Comparison of ENCODE assay signal across 8 cellular contexts in the genomic region with DNA sequence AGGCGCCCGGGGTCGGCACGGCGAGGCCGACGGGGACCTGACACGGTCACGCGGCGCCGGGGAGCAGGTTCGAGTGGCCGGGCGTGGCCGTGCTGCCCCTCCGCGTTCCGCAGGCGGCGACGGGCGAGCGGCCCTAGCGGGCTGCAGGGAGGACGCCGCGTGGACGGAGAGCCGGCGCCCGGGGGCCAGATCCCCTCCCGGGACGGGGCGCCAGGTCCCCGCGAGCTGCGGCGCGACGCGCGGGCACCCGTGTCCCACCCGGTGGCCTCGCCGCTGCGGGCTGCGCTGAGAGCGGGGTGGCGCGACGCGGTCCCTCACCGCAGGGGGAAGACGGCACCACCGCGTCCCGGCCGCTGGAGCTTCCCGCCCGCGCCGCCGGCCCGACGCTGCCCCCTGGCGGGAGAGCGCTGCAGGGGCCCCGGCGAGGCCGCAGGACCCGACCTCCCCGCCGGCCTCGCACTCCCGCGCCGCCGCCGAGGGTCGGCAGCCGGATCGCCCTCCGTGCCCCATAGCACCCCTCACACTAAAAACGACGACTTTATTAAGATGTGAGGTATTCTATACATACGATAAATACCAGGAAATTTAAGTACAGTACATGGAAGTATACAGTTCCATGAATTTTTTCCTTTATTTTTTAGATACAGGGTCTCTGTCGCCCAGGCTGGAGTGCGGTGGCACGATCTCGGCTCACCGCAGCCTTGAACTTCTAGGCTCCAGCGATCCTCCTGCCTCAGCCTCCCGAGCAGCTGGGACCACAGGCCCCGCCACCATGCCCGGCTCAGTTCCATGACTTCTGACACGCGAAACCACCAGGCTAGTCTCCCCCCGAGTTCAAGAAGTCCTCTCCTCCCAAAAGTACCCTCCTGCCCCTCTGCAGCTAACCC. TPM values are rescaled to one million over a fixed set of nuclear protein-coding genes. Genes with fewer than 3 reads are reported as not detected.
A peak's percentile ranks its signal among the peaks of the same experiment; 100 is the strongest.
DNase-seq lines count a peak whose midpoint lies in the region; ATAC-seq, FAIRE-seq and TF ChIP-seq lines count a peak whose summit lies in the region.

No MANE protein-coding gene starts in this region.

- H3K9ac ChIP-seq in GM12878 (ENCODE audit: control insufficient read depth, insufficient read depth, low read length) (peak overlapping the region; percentile 69), smooth muscle cell (ENCODE audit: low read depth) (no peak overlapping the region)

- H3K27ac Mint-ChIP-seq in T-helper 2 cell treated with Interferon-gamma antibody and Interleukin-4, amounts not matched to agents 5 μg/mL and 100 μg/mL, for 36 hours = peak overlapping the region; percentile 85

- H4K20me1 ChIP-seq in GM12878 (ENCODE audit: control insufficient read depth, insufficient read depth) (no peaks in the 10 kb centered on the region), smooth muscle cell (ENCODE audit: low read depth) (no peaks in the 10 kb centered on the region)

- no peaks in the 10 kb centered on the region for H3K9me3 Mint-ChIP-seq in T-helper 2 cell treated with Interferon-gamma antibody and Interleukin-4, amounts not matched to agents 5 μg/mL and 100 μg/mL, for 36 hours

- intact Hi-C loops in GM12878 (cut with micrococcal nuclease; ENCODE audit: unreplicated experiment) = loop anchor here (1.0 to 2.0 kb wide), 3 partner anchors 27 to 361 kb away; partner anchors contain the start of gene NCBP2

- TF ChIP-seq CTCF in GM12878 (IDR thresholded peaks at IDR 0.05 in 2 of 3, conservative IDR thresholded peaks at IDR 0.05 in 1 of 3; ENCODE audit: control insufficient read depth in 2 of 3, extremely low read depth in 1 of 3, insufficient read depth in 1 of 3, low read depth in 3 of 3, low read length in 3 of 3) (peak; percentile 61 to 82 (median 69); a peak in 5 of 6 replicates), smooth muscle cell (IDR thresholded peaks at IDR 0.05; ENCODE audit: borderline replicate concordance, insufficient read depth, poor library complexity, severe bottlenecking) (peak; percentile 72)

- no peak for TF ChIP-seq EP300 in GM12878 (IDR thresholded peaks at IDR 0.05; ENCODE audit: borderline replicate concordance in 1 of 2, control insufficient read depth in 1 of 2, low read depth in 2 of 2, low read length in 2 of 2)

- no peaks in the 10 kb centered on the region for H3K27me3 ChIP-seq in MG63
- H3K27me3 ChIP-seq in GM12878 (replicated peaks in 1 of 2; ENCODE audit: control insufficient read depth in 2 of 2, insufficient read depth in 2 of 2, low read length in 1 of 2) = no peaks in the 10 kb centered on the region; a peak in 1 of 4 replicates
- peaks cover 41% of the 10 kb centered on the region for H3K27me3 ChIP-seq in smooth muscle cell (ENCODE audit: low read depth)

- FAIRE-seq in H54 (lab: Jason Lieb, UNC) (no peak), GM12878 (lab: Jason Lieb, UNC) (no peak)

- CTCF ChIA-PET in GM12878 (lab: Yijun Ruan, JAX) = interaction anchor here (0.6 to 4.7 kb wide), 15 partner anchors 11 to 447 kb away, joined by 3 to 68 read pairs (median 3); partner anchors contain the start of gene NCBP2

- H3K36me3 Mint-ChIP-seq in T-helper 2 cell treated with Interferon-gamma antibody and Interleukin-4, amounts not matched to agents 5 μg/mL and 100 μg/mL, for 36 hours (ENCODE audit: low read depth) = peaks cover 16% of the 10 kb centered on the region

- peak overlapping the region; percentile 79 for H3K4me3 Mint-ChIP-seq in T-helper 2 cell treated with Interferon-gamma antibody and Interleukin-4, amounts not matched to agents 5 μg/mL and 100 μg/mL, for 36 hours

- H3F3A ChIP-seq in smooth muscle cell (ENCODE audit: low read depth) = no peaks in the 10 kb centered on the region

- SMC1A ChIA-PET in GM12878 (lab: Charles Lee; ENCODE audit: uncharacterized antibody, unreplicated experiment) = interaction anchor here (0.6 to 2.1 kb wide), 7 partner anchors 16 to 217 kb away, joined by 3 to 8 read pairs (median 3); no protein-coding TSS in a partner anchor

- in situ Hi-C loops in GM12878 (cut with MboI) = no loop called here

- H3K27ac ChIP-seq in GM12878 (ENCODE audit: control insufficient read depth, insufficient read depth) = peak overlapping the region; percentile 18; the same call in 1 of the 2 replicates
- no peak overlapping the region for H3K27ac ChIP-seq in smooth muscle cell (ENCODE audit: low read depth)

- H3K36me3 ChIP-seq in MG63 (peaks cover 5% of the 10 kb centered on the region), GM12878 (ENCODE audit: control insufficient read depth in 2 of 2, insufficient read depth in 2 of 2, low read length in 1 of 2) (no peaks in the 10 kb centered on the region), smooth muscle cell (ENCODE audit: low read depth) (no peaks in the 10 kb centered on the region)

- H3K79me2 ChIP-seq in GM12878 (ENCODE audit: control insufficient read depth, insufficient read depth, low read length) = no peaks in the 10 kb centered on the region
- no peaks in the 10 kb centered on the region for H3K79me2 ChIP-seq in smooth muscle cell (ENCODE audit: low read depth)

- WGBS in GM12878 (ENCODE audit: insufficient coverage, insufficient replicate concordance, low lambda C conversion rate, missing lambda C conversion rate) = 7% methylated on average over 82 of the region's 100 CpGs
- WGBS in smooth muscle cell (ENCODE audit: low lambda C conversion rate) = 14% methylated on average over 61 of the region's 100 CpGs

- ATAC-seq in GM12878 (peak; percentile 85), GM18858 (IDR thresholded peaks at IDR 0.05; ENCODE audit: unreplicated experiment) (no peak)

- no peaks in the 10 kb centered on the region for H3K9me3 ChIP-seq in MG63
- H3K9me3 ChIP-seq in GM12878 (replicated peaks; ENCODE audit: control insufficient read depth, insufficient read depth, low read length) = peaks cover 14% of the 10 kb centered on the region; the same call in 1 of the 3 replicates
- H3K9me3 ChIP-seq in iPS-18c (ENCODE audit: control insufficient read depth, insufficient read depth, low read length) = peaks cover 2% of the 10 kb centered on the region
- H3K9me3 ChIP-seq in smooth muscle cell (replicated peaks; ENCODE audit: low read depth) = no peaks in the 10 kb centered on the region

- H3K4me2 ChIP-seq in GM12878 (ENCODE audit: control insufficient read depth, insufficient read depth) (peak overlapping the region; percentile 96), smooth muscle cell (peak overlapping the region; percentile 96)

- no TSS peak for BruUV-seq in GM12878 (replicated peaks; lab: Mats Ljungman, UMichigan)

- H3K27me3 Mint-ChIP-seq in T-helper 2 cell treated with Interferon-gamma antibody and Interleukin-4, amounts not matched to agents 5 μg/mL and 100 μg/mL, for 36 hours (ENCODE audit: low read depth) = peaks cover 11% of the 10 kb centered on the region

- H3K4me1 ChIP-seq in GM12878 (ENCODE audit: control insufficient read depth, insufficient read depth, low read length) (peaks cover 3% of the 10 kb centered on the region), smooth muscle cell (ENCODE audit: low read depth) (no peaks in the 10 kb centered on the region)

- peaks cover 11% of the 10 kb centered on the region for H3K4me1 Mint-ChIP-seq in T-helper 2 cell treated with Interferon-gamma antibody and Interleukin-4, amounts not matched to agents 5 μg/mL and 100 μg/mL, for 36 hours (ENCODE audit: low read depth)

- TF ChIP-seq RAD21 in GM12878 (IDR thresholded peaks at IDR 0.05; ENCODE audit: insufficient read depth, low read depth, low read length) = peak; percentile 70

- TF ChIP-seq POLR2A in H54 (IDR thresholded peaks at IDR 0.05; ENCODE audit: low read depth, low read length) (peak; percentile 53), GM12878 (IDR thresholded peaks at IDR 0.05; ENCODE audit: low read depth, low read length) (peak; percentile 45; the same call in 1 of the 2 replicates)

- RAD21 ChIA-PET in GM12878 (lab: Charles Lee; ENCODE audit: unreplicated experiment) = interaction anchor here (1.0 to 3.9 kb wide), 6 partner anchors 27 to 361 kb away, joined by 3 to 30 read pairs (median 5); partner anchors contain the start of genes NCBP2 and SENP5

- H3K4me3 ChIP-seq in MG63 (peak overlapping the region; percentile 77), GM12878 (peak overlapping the region; percentile 90), iPS-18c (ENCODE audit: insufficient read depth, low read depth, low read length) (peak overlapping the region; percentile 59; the same call in 1 of the 2 replicates), smooth muscle cell (peak overlapping the region; percentile 72)

- POLR2A ChIA-PET in GM12878 (lab: Charles Lee) = no interaction called here

- DNase-seq in GM03348 (ENCODE audit: low spot score) (peak; percentile 94), H54 (ENCODE audit: insufficient read length, low spot score) (peak; percentile 93), MG63 (peak; percentile 68), GM12878 (ENCODE audit: low read depth, low spot score) (no peak), smooth muscle cell (lab: John Stamatoyannopoulos, UW; ENCODE audit: unreplicated experiment) (peak; percentile 35)
- DNase-seq in T-helper 2 cell treated with Interferon-gamma antibody and Interleukin-4, amounts not matched to agents 5 μg/mL and 100 μg/mL, for 36 hours (ENCODE audit: low spot score) = peak; percentile 76

- H2AFZ ChIP-seq in GM12878 (ENCODE audit: control insufficient read depth, low read depth, low read length) (peak overlapping the region; percentile 81), smooth muscle cell (ENCODE audit: low read depth) (peak overlapping the region; percentile 99)

RNA-seq across cellular contexts. Expression of gene PIGZ, which starts 1.3 kb away (rescaled TPM):
- total RNA-seq in MG63 (2014; rRNA removed; shearing (Covaris generic); ENCODE audit: low replicate concordance) = 3.0 TPM in 1 of 2 replicates, not detected in the other
- total RNA-seq in GM12878 (2013; cell fraction: nucleolus; rRNA removed) = 5.9 and 7.0 TPM in 2 replicates
- 0.54 and 0.85 TPM in 2 replicates for total RNA-seq in GM12878 (2014; rRNA removed)
- 0.31 and 0.69 TPM in 2 replicates for total RNA-seq in GM12878 (2014; rRNA removed; fragmentation: Illumina TruSeq; extraction: Trizol)
- total RNA-seq in GM12878 (2021) = 0.90 and 1.2 TPM in 2 replicates
- polyA plus RNA-seq in GM12878 (2011; ENCODE audit: low read depth) = 1.5 TPM
- 0.29 and 0.42 TPM in 2 replicates for polyA plus RNA-seq in GM12878 (2011; rRNA removed)
- polyA plus RNA-seq in GM12878 (2011; cell fraction: cytosol; rRNA removed) = 0.32 and 0.45 TPM in 2 replicates
- polyA plus RNA-seq in GM12878 (2011; cell fraction: nucleus; rRNA removed) = 0.69 and 1.4 TPM in 2 replicates
- polyA plus RNA-seq in GM12878 (2012) = 2.7 and 3.0 TPM in 2 replicates
- polyA plus RNA-seq in GM12878 (2014; fragmentation: Illumina TruSeq; extraction: Trizol) = 0.44 and 0.88 TPM in 2 replicates
- polyA plus RNA-seq in GM12878 (2014; fragmentation: Nextera tagmentation; extraction: Ambion mirVana) = under 1 TPM; 0.06 to 0.42 TPM
- polyA plus RNA-seq in GM12878 (2014; rRNA removed) = 1.1 TPM in 2 replicates
- under 1 TPM; 0.44 to 1.00 TPM for polyA plus RNA-seq in GM12878 (2016; fragmentation: Nextera tagmentation; extraction: Ambion mirVana)
- 0.10 and 0.29 TPM in 2 replicates for polyA minus RNA-seq in GM12878 (2011; rRNA and poly(A)+ RNA removed)
- 0.42 TPM in 1 of 2 replicates, not detected in the other for polyA minus RNA-seq in GM12878 (2011; cell fraction: cytosol; rRNA and poly(A)+ RNA removed)
- 0.12 and 0.19 TPM in 2 replicates for polyA minus RNA-seq in GM12878 (2011; cell fraction: nucleus; rRNA and poly(A)+ RNA removed)
- total RNA-seq in smooth muscle cell = 3.0 and 3.2 TPM in 2 replicates
- 1.8 and 2.6 TPM in 2 replicates for polyA plus RNA-seq in smooth muscle cell

RNA-seq across cellular contexts. Expression of gene NCBP2, which starts 27.6 kb away (rescaled TPM):
- total RNA-seq in MG63 (2014; rRNA removed; shearing (Covaris generic); ENCODE audit: low replicate concordance) = 48.1 and 66.4 TPM in 2 replicates
- total RNA-seq in GM12878 (2013; cell fraction: nucleolus; rRNA removed) = 85.5 and 95.3 TPM in 2 replicates
- total RNA-seq in GM12878 (2014; rRNA removed) (59.6 and 66.0 TPM in 2 replicates), GM12878 (2014; rRNA removed; fragmentation: Illumina TruSeq; extraction: Trizol) (80.1 and 81.4 TPM in 2 replicates), GM12878 (2021) (70.5 and 75.8 TPM in 2 replicates), smooth muscle cell (47.0 and 55.0 TPM in 2 replicates)
- 75.2 TPM for polyA plus RNA-seq in GM12878 (2011; ENCODE audit: low read depth)
- polyA plus RNA-seq in GM12878 (2011; rRNA removed) (111 and 136 TPM in 2 replicates), GM12878 (2014; fragmentation: Illumina TruSeq; extraction: Trizol) (108 and 117 TPM in 2 replicates), GM12878 (2014; fragmentation: Nextera tagmentation; extraction: Ambion mirVana) (10 to 100 TPM; 66.6 to 94.1 TPM), GM12878 (2014; rRNA removed) (92.0 and 98.7 TPM in 2 replicates), GM12878 (2016; fragmentation: Nextera tagmentation; extraction: Ambion mirVana) (100 to 1,000 TPM; 128 to 136 TPM), smooth muscle cell (69.3 and 78.6 TPM in 2 replicates)
- 59.4 and 61.2 TPM in 2 replicates for polyA plus RNA-seq in GM12878 (2011; cell fraction: cytosol; rRNA removed)
- polyA plus RNA-seq in GM12878 (2011; cell fraction: nucleus; rRNA removed) = 56.3 and 67.5 TPM in 2 replicates
- 87.9 and 97.2 TPM in 2 replicates for polyA plus RNA-seq in GM12878 (2012)
- 36.1 and 58.9 TPM in 2 replicates for polyA minus RNA-seq in GM12878 (2011; rRNA and poly(A)+ RNA removed)
- polyA minus RNA-seq in GM12878 (2011; cell fraction: cytosol; rRNA and poly(A)+ RNA removed) = 19.6 and 20.0 TPM in 2 replicates
- 25.4 and 29.8 TPM in 2 replicates for polyA minus RNA-seq in GM12878 (2011; cell fraction: nucleus; rRNA and poly(A)+ RNA removed)

RNA-seq across cellular contexts. Expression of gene MELTF, which starts 59.7 kb away (rescaled TPM):
- total RNA-seq in MG63 (2014; rRNA removed; shearing (Covaris generic); ENCODE audit: low replicate concordance) = 8.3 and 12.9 TPM in 2 replicates
- total RNA-seq in GM12878 (2013; cell fraction: nucleolus; rRNA removed) = 140 and 164 TPM in 2 replicates
- total RNA-seq in GM12878 (2014; rRNA removed) (23.8 and 26.9 TPM in 2 replicates), GM12878 (2014; rRNA removed; fragmentation: Illumina TruSeq; extraction: Trizol) (13.9 and 14.1 TPM in 2 replicates), GM12878 (2021) (44.3 and 49.1 TPM in 2 replicates), smooth muscle cell (3.3 and 3.7 TPM in 2 replicates)
- 23.1 TPM for polyA plus RNA-seq in GM12878 (2011; ENCODE audit: low read depth)
- polyA plus RNA-seq in GM12878 (2011; rRNA removed) (4.0 and 6.7 TPM in 2 replicates), GM12878 (2014; fragmentation: Illumina TruSeq; extraction: Trizol) (5.0 and 10.4 TPM in 2 replicates), GM12878 (2014; fragmentation: Nextera tagmentation; extraction: Ambion mirVana) (1 to 10 TPM in 1 of 2 experiments, under 1 TPM in 1; 0.55 to 1.3 TPM), GM12878 (2014; rRNA removed) (31.8 and 40.1 TPM in 2 replicates), GM12878 (2016; fragmentation: Nextera tagmentation; extraction: Ambion mirVana) (10 to 100 TPM in 1 of 2 experiments, 1 to 10 TPM in 1; 9.4 to 11.8 TPM), smooth muscle cell (8.6 and 10.8 TPM in 2 replicates)
- 6.0 and 9.0 TPM in 2 replicates for polyA plus RNA-seq in GM12878 (2011; cell fraction: cytosol; rRNA removed)
- polyA plus RNA-seq in GM12878 (2011; cell fraction: nucleus; rRNA removed) = 47.3 and 52.4 TPM in 2 replicates
- polyA plus RNA-seq in GM12878 (2012) = 17.8 and 24.6 TPM in 2 replicates
- polyA minus RNA-seq in GM12878 (2011; rRNA and poly(A)+ RNA removed) = 7.5 and 12.0 TPM in 2 replicates
- 5.2 and 6.5 TPM in 2 replicates for polyA minus RNA-seq in GM12878 (2011; cell fraction: cytosol; rRNA and poly(A)+ RNA removed)
- 13.3 and 24.5 TPM in 2 replicates for polyA minus RNA-seq in GM12878 (2011; cell fraction: nucleus; rRNA and poly(A)+ RNA removed)
